ENCODE assay signal across 12 cellular contexts in the genomic region with DNA sequence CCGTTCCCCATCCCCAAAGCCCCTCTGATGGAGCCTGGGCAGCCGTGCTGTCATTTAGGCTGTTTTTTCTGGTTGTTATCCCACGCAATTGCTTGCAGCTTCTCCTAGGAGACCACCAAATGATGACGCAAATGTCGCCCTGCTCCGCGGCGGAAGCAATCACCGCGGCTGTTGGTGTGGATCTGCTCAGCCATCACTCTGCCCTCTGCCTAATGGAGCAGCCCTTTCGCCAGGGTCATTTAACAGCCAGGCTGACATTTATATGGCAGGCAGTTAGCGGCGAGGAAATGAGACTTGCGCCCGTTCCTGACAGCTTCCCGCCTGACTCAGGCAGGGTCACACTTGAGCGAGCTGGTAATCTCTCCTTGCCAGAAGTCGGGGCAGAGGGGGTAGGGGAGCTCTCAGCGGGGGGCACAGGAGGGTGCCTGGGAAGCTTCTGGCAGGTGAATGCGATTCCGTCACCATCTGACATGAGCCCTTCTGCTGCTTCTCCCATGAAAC.
DNase-seq lines count a peak whose midpoint lies in the region; ATAC-seq and TF ChIP-seq lines count a peak whose summit lies in the region.
"Had no signal": no experiment of that assay in that cellular context is flagged by ENCODE, and none has a peak within 500 bp of the region (broad histone marks: within the 10 kb centered on the region; RNA-seq: fewer than 3 reads in every experiment).

No MANE protein-coding gene starts in this region.

- intact Hi-C loops in PC-9 (cut with micrococcal nuclease; ENCODE audit: unreplicated experiment) = no loop called here

- TF ChIP-seq RAD21 in SK-N-SH (IDR thresholded peaks at IDR 0.05; ENCODE audit: low read length) = no peak

- H2AFZ ChIP-seq in SK-N-SH (ENCODE audit: low read depth) (no peak overlapping the region), PC-9 (no peak overlapping the region)

- H3K4me2 ChIP-seq in SK-N-SH (no peak overlapping the region), PC-9 (no peak overlapping the region)
- H3K4me2 ChIP-seq: KMS-11 had no signal

- H3K79me2 ChIP-seq in SK-N-SH (ENCODE audit: insufficient read depth) = no peaks in the 10 kb centered on the region
- no peaks in the 10 kb centered on the region for H3K79me2 ChIP-seq in PC-9 (ENCODE audit: low read depth)

- TF ChIP-seq EP300 in SK-N-SH (IDR thresholded peaks at IDR 0.05; ENCODE audit: borderline replicate concordance in 1 of 2, low read depth in 1 of 2, low read length in 1 of 2) = no peak

- no peaks in the 10 kb centered on the region for H3K9me3 Mint-ChIP-seq in stimulated activated naive B cell treated with anti-CD40 and anti-IgM and Interleukin-4, amounts not matched to agents 10 μg/mL and 1 μg/mL and 100 μg/mL, for 72 hours

- no peak for TF ChIP-seq CTCF in SK-N-SH (IDR thresholded peaks at IDR 0.05)
- no peak for TF ChIP-seq CTCF in fibroblast of mammary gland (conservative IDR thresholded peaks at IDR 0.05; ENCODE audit: control insufficient read depth, insufficient read depth, low read depth, low read length)
- no peak for TF ChIP-seq CTCF in PC-9 (conservative IDR thresholded peaks at IDR 0.05)

- H3K27me3 ChIP-seq in SK-N-SH (ENCODE audit: insufficient read depth) (no peaks in the 10 kb centered on the region), PC-9 (ENCODE audit: insufficient read depth, low read depth) (peaks cover 11% of the 10 kb centered on the region; the same call in 1 of the 2 replicates)

- H3K27ac ChIP-seq in SK-N-SH (ENCODE audit: low read depth in 2 of 2, low read length in 1 of 2) (no peak overlapping the region), PC-9 (no peak overlapping the region)
- H3K27ac ChIP-seq: KMS-11 had no signal

- peaks cover 6 to 22% of the 10 kb centered on the region in 2 donors for H3K4me1 Mint-ChIP-seq in stimulated activated naive B cell treated with anti-CD40 and anti-IgM and Interleukin-4, amounts not matched to agents 10 μg/mL and 1 μg/mL and 100 μg/mL, for 72 hours

- H3K4me3 ChIP-seq in SK-N-SH (ENCODE audit: low read depth in 2 of 2, low read length in 1 of 2) = no peak overlapping the region
- no peak overlapping the region for H3K4me3 ChIP-seq in fibroblast of mammary gland (ENCODE audit: control insufficient read depth, low read depth, low read length)
- H3K4me3 ChIP-seq in PC-9 = no peak overlapping the region
- H3K4me3 ChIP-seq: GM12878 had no signal

- H3K36me3 Mint-ChIP-seq in stimulated activated naive B cell treated with anti-CD40 and anti-IgM and Interleukin-4, amounts not matched to agents 10 μg/mL and 1 μg/mL and 100 μg/mL, for 72 hours = no peaks in the 10 kb centered on the region

- H3K4me1 ChIP-seq in SK-N-SH (ENCODE audit: control insufficient read depth in 1 of 2, insufficient read depth in 2 of 2, low read depth in 1 of 2, low read length in 1 of 2) = peaks cover 0 to 12% of the 10 kb centered on the region in 2 experiments; a peak in 1 of 4 replicates
- peaks cover 7% of the 10 kb centered on the region; the same call in 1 of the 2 replicates for H3K4me1 ChIP-seq in PC-9 (replicated peaks; ENCODE audit: insufficient read depth)

- H3F3A ChIP-seq in SK-N-SH (replicated peaks; ENCODE audit: insufficient read depth) (no peaks in the 10 kb centered on the region), PC-9 (ENCODE audit: insufficient read depth, low read depth) (no peaks in the 10 kb centered on the region)

- H3K9ac ChIP-seq in SK-N-SH = no peak overlapping the region
- H3K9ac ChIP-seq: KMS-11 had no signal

- 81% methylated on average over 16 of the region's 21 CpGs for WGBS in SK-N-SH (ENCODE audit: low lambda C conversion rate)

- POLR2A ChIA-PET in SK-N-SH (lab: Yijun Ruan, JAX) = no interaction called here
- POLR2A ChIA-PET in PC-9 (lab: Charles Lee; ENCODE audit: unreplicated experiment) = no interaction called here

- peaks cover 26 to 47% of the 10 kb centered on the region in 2 donors for H3K27me3 Mint-ChIP-seq in stimulated activated naive B cell treated with anti-CD40 and anti-IgM and Interleukin-4, amounts not matched to agents 10 μg/mL and 1 μg/mL and 100 μg/mL, for 72 hours

- CTCF ChIA-PET in SK-N-SH (lab: Yijun Ruan, JAX) = interaction anchor here (0.9 to 2.1 kb wide), 4 partner anchors 15 to 603 kb away, joined by 4 to 6 read pairs (median 4); no protein-coding TSS in a partner anchor
- CTCF ChIA-PET in PC-9 (lab: Charles Lee) = interaction anchor here (0.6 kb wide), 1 partner anchor 40 kb away, joined by 4 read pairs; no protein-coding TSS in a partner anchor

- DNase-seq in SK-N-SH = peak; percentile 44
- peak; percentile 90 to 96 for DNase-seq in NCI-H524 (lab: John Stamatoyannopoulos, UW)
- DNase-seq in fibroblast of mammary gland (ENCODE audit: low read depth) = peak; percentile 14
- peak; percentile 26 for DNase-seq in stimulated activated naive B cell treated with anti-CD40 and anti-IgM and Interleukin-4, amounts not matched to agents 10 μg/mL and 1 μg/mL and 100 μg/mL, for 72 hours
- DNase-seq in PC-9 = no peak
- no peak for DNase-seq in AG20443 (ENCODE audit: low spot score)
- DNase-seq: activated CD4-positive, CD25-positive, alpha-beta regulatory T cell treated with anti-CD3 and anti-CD28 coated beads, Interleukin-2, amount 50 U/mL, for 72 hours had no signal

- H3K36me3 ChIP-seq in SK-N-SH (replicated peaks in 1 of 2; ENCODE audit: control insufficient read depth in 1 of 2, insufficient read depth in 2 of 2, low read length in 1 of 2) = no peaks in the 10 kb centered on the region
- no peaks in the 10 kb centered on the region for H3K36me3 ChIP-seq in PC-9 (ENCODE audit: low read depth)

- no peaks in the 10 kb centered on the region for H3K9me2 ChIP-seq in SK-N-SH
- no peaks in the 10 kb centered on the region for H3K9me2 ChIP-seq in PC-9 (ENCODE audit: insufficient read depth)

- BruUV-seq in PC-9 (replicated peaks; lab: Mats Ljungman, UMichigan) = no TSS peak

- ATAC-seq in SK-N-SH treated with all-trans-retinoic acid at 6 μM for 48 hours (no peak), GM19452 (IDR thresholded peaks at IDR 0.05; ENCODE audit: unreplicated experiment) (no peak)
- peak; percentile 48 to 71 for ATAC-seq in stimulated activated naive B cell treated with anti-CD40 and anti-IgM and Interleukin-4, amounts not matched to agents 10 μg/mL and 1 μg/mL and 100 μg/mL, for 72 hours (replicated peaks)
- ATAC-seq: GM12878, Panc1 had no signal

- no peak overlapping the region for H3K27ac Mint-ChIP-seq in stimulated activated naive B cell treated with anti-CD40 and anti-IgM and Interleukin-4, amounts not matched to agents 10 μg/mL and 1 μg/mL and 100 μg/mL, for 72 hours

- H3K9me3 ChIP-seq in SK-N-SH (no peaks in the 10 kb centered on the region), PC-9 (ENCODE audit: insufficient read depth, low read depth) (no peaks in the 10 kb centered on the region)

- H3K4me3 Mint-ChIP-seq in stimulated activated naive B cell treated with anti-CD40 and anti-IgM and Interleukin-4, amounts not matched to agents 10 μg/mL and 1 μg/mL and 100 μg/mL, for 72 hours = no peak overlapping the region

- no peaks in the 10 kb centered on the region for H4K20me1 ChIP-seq in SK-N-SH (ENCODE audit: insufficient read depth)
- H4K20me1 ChIP-seq in PC-9 (ENCODE audit: insufficient read depth) = no peaks in the 10 kb centered on the region

TF ChIP-seq in SK-N-SH, 30 proteins besides CTCF, POLR2A, EP300 and RAD21 (continues in another document):
- TF ChIP-seq MXI1 (IDR thresholded peaks at IDR 0.05; ENCODE audit: low read depth, low read length) = no peak
- no peak for TF ChIP-seq CHD2 (IDR thresholded peaks at IDR 0.05; ENCODE audit: low read length, partially characterized antibody)
- TF ChIP-seq JUND (IDR thresholded peaks at IDR 0.05) = no peak
- TF ChIP-seq, protein P1, sequence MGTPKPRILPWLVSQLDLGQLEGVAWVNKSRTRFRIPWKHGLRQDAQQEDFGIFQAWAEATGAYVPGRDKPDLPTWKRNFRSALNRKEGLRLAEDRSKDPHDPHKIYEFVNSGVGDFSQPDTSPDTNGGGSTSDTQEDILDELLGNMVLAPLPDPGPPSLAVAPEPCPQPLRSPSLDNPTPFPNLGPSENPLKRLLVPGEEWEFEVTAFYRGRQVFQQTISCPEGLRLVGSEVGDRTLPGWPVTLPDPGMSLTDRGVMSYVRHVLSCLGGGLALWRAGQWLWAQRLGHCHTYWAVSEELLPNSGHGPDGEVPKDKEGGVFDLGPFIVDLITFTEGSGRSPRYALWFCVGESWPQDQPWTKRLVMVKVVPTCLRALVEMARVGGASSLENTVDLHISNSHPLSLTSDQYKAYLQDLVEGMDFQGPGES (IDR thresholded peaks at IDR 0.05; ENCODE audit: low read depth, low read length) = no peak
- TF ChIP-seq YY1 (IDR thresholded peaks at IDR 0.05; ENCODE audit: low read depth) = no peak
- no peak for TF ChIP-seq NRF1 (IDR thresholded peaks at IDR 0.05; ENCODE audit: low read depth, low read length)

TF ChIP-seq in SK-N-SH treated with all-trans-retinoic acid at 6 μM for 48 hours, 23 proteins besides CTCF, POLR2A, EP300 and RAD21 (continues in another document):
- TF ChIP-seq ZNF565 (CRISPR knock-in tag; conservative IDR thresholded peaks at IDR 0.05; ENCODE audit: low read depth) = no peak
- no peak for TF ChIP-seq TOX (CRISPR knock-in tag; IDR thresholded peaks at IDR 0.05; ENCODE audit: borderline replicate concordance)
- no peak for TF ChIP-seq ESRRG (CRISPR knock-in tag; IDR thresholded peaks at IDR 0.05)
- TF ChIP-seq, protein P2, sequence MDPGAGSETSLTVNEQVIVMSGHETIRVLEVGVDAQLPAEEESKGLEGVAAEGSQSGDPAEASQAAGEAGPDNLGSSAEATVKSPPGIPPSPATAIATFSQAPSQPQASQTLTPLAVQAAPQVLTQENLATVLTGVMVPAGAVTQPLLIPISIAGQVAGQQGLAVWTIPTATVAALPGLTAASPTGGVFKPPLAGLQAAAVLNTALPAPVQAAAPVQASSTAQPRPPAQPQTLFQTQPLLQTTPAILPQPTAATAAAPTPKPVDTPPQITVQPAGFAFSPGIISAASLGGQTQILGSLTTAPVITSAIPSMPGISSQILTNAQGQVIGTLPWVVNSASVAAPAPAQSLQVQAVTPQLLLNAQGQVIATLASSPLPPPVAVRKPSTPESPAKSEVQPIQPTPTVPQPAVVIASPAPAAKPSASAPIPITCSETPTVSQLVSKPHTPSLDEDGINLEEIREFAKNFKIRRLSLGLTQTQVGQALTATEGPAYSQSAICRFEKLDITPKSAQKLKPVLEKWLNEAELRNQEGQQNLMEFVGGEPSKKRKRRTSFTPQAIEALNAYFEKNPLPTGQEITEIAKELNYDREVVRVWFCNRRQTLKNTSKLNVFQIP (CRISPR knock-in tag; IDR thresholded peaks at IDR 0.05; ENCODE audit: borderline replicate concordance, low read depth) = no peak
- no peak for TF ChIP-seq RARB (CRISPR knock-in tag; IDR thresholded peaks at IDR 0.05)

Comparison
In these comparisons a context has a peak if more than half of its experiments do, and no peak if none do; other contexts are left out.
1. DNase-seq: peak in SK-N-SH (single experiment), NCI-H524 (2 of 2), fibroblast of mammary gland (single experiment) and stimulated activated naive B cell treated with anti-CD40 and anti-IgM and Interleukin-4, amounts not matched to agents 10 μg/mL and 1 μg/mL and 100 μg/mL, for 72 hours (single experiment); none in PC-9 (0 of 2) and AG20443 (single experiment).
2. ATAC-seq: peak in stimulated activated naive B cell treated with anti-CD40 and anti-IgM and Interleukin-4, amounts not matched to agents 10 μg/mL and 1 μg/mL and 100 μg/mL, for 72 hours (2 of 2); none in SK-N-SH treated with all-trans-retinoic acid at 6 μM for 48 hours (single experiment) and GM19452 (single experiment).